33 cellular contexts compared by ENCODE assay signal in genomic region chr22:48052621-48052890, GRCh38.
"Had no signal": no experiment of that assay in that cellular context is flagged by ENCODE, and none has a peak within 500 bp of the region (broad histone marks: within the 10 kb centered on the region; RNA-seq: fewer than 3 reads in every experiment).

No MANE protein-coding gene starts in this region.

- DNase-seq: activated B cell treated with CpG ODN at 0.5 μM for 24 hours; activated CD4-positive, alpha-beta T cell treated with anti-CD3 and anti-CD28 coated beads for 48 hours; activated CD4-positive, alpha-beta T cell treated with anti-CD3 and anti-CD28 coated beads, Interleukin-2, amount 50 U/mL, for 1 hour; activated CD4-positive, alpha-beta T cell treated with anti-CD3 and anti-CD28 coated beads, Interleukin-2, amount 50 U/mL, for 48 hours; activated CD8-positive, alpha-beta memory T cell treated with anti-CD3 and anti-CD28 coated beads for 24 hours; activated CD8-positive, alpha-beta T cell treated with anti-CD3 and anti-CD28 coated beads for 36 hours; activated effector memory CD4-positive, alpha-beta T cell treated with anti-CD3 and anti-CD28 coated beads, Interleukin-2, amount 50 U/mL, for 16 hours; activated naive CD4-positive, alpha-beta T cell treated with anti-CD3 and anti-CD28 coated beads, Interleukin-2, amount 10 ng/mL, durations not matched to agents 7 days and 5 days; activated naive CD8-positive, alpha-beta T cell treated with anti-CD3 and anti-CD28 coated beads, Interleukin-2, amount 10 ng/mL, durations not matched to agents 7 days and 5 days; activated T-cell treated with anti-CD3 and anti-CD28 coated beads, Interleukin-2, amount 50 U/mL, for 4 hours; central memory CD4-positive, alpha-beta T cell; effector CD4-positive, alpha-beta T cell; effector memory CD8-positive, alpha-beta T cell; esophagus squamous epithelium; foreskin melanocyte; heart right ventricle; T-helper 1 cell; T-helper 17 cell; T1000; WERI-Rb-1 had no signal

- H3K4me1 Mint-ChIP-seq: activated B cell treated with CpG ODN at 0.5 μM for 24 hours; activated naive CD4-positive, alpha-beta T cell treated with anti-CD3 and anti-CD28 coated beads, Interleukin-2, amount 10 ng/mL, durations not matched to agents 7 days and 5 days; activated naive CD8-positive, alpha-beta T cell treated with anti-CD3 and anti-CD28 coated beads, Interleukin-2, amount 10 ng/mL, durations not matched to agents 7 days and 5 days; activated T-helper 17 cell treated with anti-CD3 and anti-CD28 coated beads, Interleukin-2, amount 50 U/mL, for 72 hours; T-helper 17 cell had no signal

- H3K9me3 ChIP-seq: ascending aorta, breast epithelium, esophagus squamous epithelium, gastroesophageal sphincter, heart right ventricle had no signal

- H3K4me3 ChIP-seq: ascending aorta, breast epithelium, cardiac muscle cell, coronary artery, dorsolateral prefrontal cortex, esophagus squamous epithelium, gastroesophageal sphincter, heart right ventricle had no signal

- H3K27ac Mint-ChIP-seq: activated B cell treated with CpG ODN at 0.5 μM for 24 hours; activated CD8-positive, alpha-beta T cell treated with anti-CD3 and anti-CD28 coated beads for 36 hours; activated naive CD4-positive, alpha-beta T cell treated with anti-CD3 and anti-CD28 coated beads, Interleukin-2, amount 10 ng/mL, durations not matched to agents 7 days and 5 days; activated naive CD4-positive, alpha-beta T cell treated with anti-CD3 and anti-CD28 coated beads, Interleukin-2, amount 50 U/mL, for 72 hours; activated naive CD8-positive, alpha-beta T cell treated with anti-CD3 and anti-CD28 coated beads, Interleukin-2, amount 10 ng/mL, durations not matched to agents 7 days and 5 days; activated T-helper 17 cell treated with anti-CD3 and anti-CD28 coated beads, Interleukin-2, amount 50 U/mL, for 72 hours; brain; dendritic cell treated with granulocyte-macrophage colony-stimulating factor and Interleukin-4, amounts not matched to agents 40 ng/mL and 50 ng/mL, for 4 days; effector memory CD8-positive, alpha-beta T cell; T-helper 17 cell; T-helper 2 cell treated with Interferon-gamma antibody and Interleukin-4, amounts not matched to agents 5 μg/mL and 100 μg/mL, for 36 hours had no signal

- ATAC-seq: activated CD4-positive, CD25-positive, alpha-beta regulatory T cell treated with anti-CD3 and anti-CD28 coated beads, Interleukin-2, amount 50 U/mL, for 24 hours; activated CD8-positive, alpha-beta T cell treated with anti-CD3 and anti-CD28 coated beads for 36 hours; activated naive CD4-positive, alpha-beta T cell treated with anti-CD3 and anti-CD28 coated beads, Interleukin-2, amount 50 U/mL, for 72 hours; activated T-cell treated with anti-CD3 and anti-CD28 coated beads, Interleukin-2, amount 50 U/mL, for 4 hours; activated T-helper 17 cell treated with anti-CD3 and anti-CD28 coated beads, Interleukin-2, amount 50 U/mL, for 72 hours; effector memory CD8-positive, alpha-beta T cell; gastroesophageal sphincter; heart right ventricle; T-helper 17 cell had no signal

- H3K36me3 Mint-ChIP-seq: activated naive CD4-positive, alpha-beta T cell treated with anti-CD3 and anti-CD28 coated beads, Interleukin-2, amount 10 ng/mL, durations not matched to agents 7 days and 5 days; activated naive CD4-positive, alpha-beta T cell treated with anti-CD3 and anti-CD28 coated beads, Interleukin-2, amount 50 U/mL, for 72 hours; activated naive CD8-positive, alpha-beta T cell treated with anti-CD3 and anti-CD28 coated beads, Interleukin-2, amount 10 ng/mL, durations not matched to agents 7 days and 5 days; brain had no signal

- H3K4me1 ChIP-seq: ascending aorta, breast epithelium, esophagus squamous epithelium, gastroesophageal sphincter, heart right ventricle had no signal

- H3K36me3 ChIP-seq: ascending aorta, breast epithelium, cardiac muscle cell, esophagus squamous epithelium, gastroesophageal sphincter, heart right ventricle, WERI-Rb-1 had no signal

- H3K4me3 Mint-ChIP-seq: activated B cell treated with CpG ODN at 0.5 μM for 24 hours; activated CD8-positive, alpha-beta T cell treated with anti-CD3 and anti-CD28 coated beads for 36 hours; activated naive CD4-positive, alpha-beta T cell treated with anti-CD3 and anti-CD28 coated beads, Interleukin-2, amount 10 ng/mL, durations not matched to agents 7 days and 5 days; activated naive CD8-positive, alpha-beta T cell treated with anti-CD3 and anti-CD28 coated beads, Interleukin-2, amount 10 ng/mL, durations not matched to agents 7 days and 5 days; activated T-cell treated with anti-CD3 and anti-CD28 coated beads, Interleukin-2, amount 50 U/mL, for 4 hours; activated T-helper 17 cell treated with anti-CD3 and anti-CD28 coated beads, Interleukin-2, amount 50 U/mL, for 72 hours; brain; dendritic cell treated with granulocyte-macrophage colony-stimulating factor and Interleukin-4, amounts not matched to agents 40 ng/mL and 50 ng/mL, for 4 days; effector memory CD8-positive, alpha-beta T cell; T-helper 17 cell; T-helper 2 cell treated with Interferon-gamma antibody and Interleukin-4, amounts not matched to agents 5 μg/mL and 100 μg/mL, for 36 hours had no signal

- H3K27me3 ChIP-seq: ascending aorta, cardiac muscle cell had no signal

- H3K9me3 Mint-ChIP-seq: activated B cell treated with CpG ODN at 0.5 μM for 24 hours; activated CD8-positive, alpha-beta T cell treated with anti-CD3 and anti-CD28 coated beads for 36 hours; activated naive CD4-positive, alpha-beta T cell treated with anti-CD3 and anti-CD28 coated beads, Interleukin-2, amount 10 ng/mL, durations not matched to agents 7 days and 5 days; activated naive CD4-positive, alpha-beta T cell treated with anti-CD3 and anti-CD28 coated beads, Interleukin-2, amount 50 U/mL, for 72 hours; activated naive CD8-positive, alpha-beta T cell treated with anti-CD3 and anti-CD28 coated beads, Interleukin-2, amount 10 ng/mL, durations not matched to agents 7 days and 5 days; activated T-cell treated with anti-CD3 and anti-CD28 coated beads, Interleukin-2, amount 50 U/mL, for 4 hours; activated T-helper 17 cell treated with anti-CD3 and anti-CD28 coated beads, Interleukin-2, amount 50 U/mL, for 72 hours; dendritic cell treated with granulocyte-macrophage colony-stimulating factor and Interleukin-4, amounts not matched to agents 40 ng/mL and 50 ng/mL, for 4 days; effector memory CD8-positive, alpha-beta T cell; T-helper 2 cell treated with Interferon-gamma antibody and Interleukin-4, amounts not matched to agents 5 μg/mL and 100 μg/mL, for 36 hours had no signal

- H3K27me3 Mint-ChIP-seq: dendritic cell treated with granulocyte-macrophage colony-stimulating factor and Interleukin-4, amounts not matched to agents 40 ng/mL and 50 ng/mL, for 4 days had no signal

- H3K27ac ChIP-seq: ascending aorta, breast epithelium, cardiac muscle cell, coronary artery, dorsolateral prefrontal cortex, epithelial cell of prostate, esophagus squamous epithelium, gastroesophageal sphincter, heart right ventricle, WERI-Rb-1 had no signal
